ENCODE assay signal across 24 cellular contexts in the genomic region with DNA sequence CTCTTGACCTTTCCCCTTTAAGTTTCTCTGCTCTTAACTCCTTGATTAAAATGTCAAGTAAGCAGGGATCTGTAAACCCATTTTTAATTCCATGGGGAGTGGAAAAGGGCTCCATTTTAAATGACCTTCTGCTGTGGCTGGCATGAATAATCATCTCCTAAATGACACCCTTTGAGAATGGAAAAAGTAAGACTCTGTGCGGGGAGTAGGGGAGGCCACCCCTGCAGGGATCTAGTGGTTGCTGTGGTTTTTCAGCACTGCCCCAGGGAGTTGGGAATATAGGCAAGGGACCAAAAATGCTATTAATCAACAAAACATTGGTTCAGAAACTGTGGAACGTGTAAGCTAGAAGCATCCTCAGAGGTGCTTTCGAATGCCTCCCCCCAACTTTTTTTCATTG. TPM values are rescaled to one million over a fixed set of nuclear protein-coding genes. Genes with fewer than 3 reads are reported as not detected.
DNase-seq lines count a peak whose midpoint lies in the region; FAIRE-seq and TF ChIP-seq lines count a peak whose summit lies in the region.
"Had no signal": no experiment of that assay in that cellular context is flagged by ENCODE, and none has a peak within 500 bp of the region (broad histone marks: within the 10 kb centered on the region; RNA-seq: fewer than 3 reads in every experiment).

No MANE protein-coding gene starts in this region.

- H3K56ac ChIP-seq in H9 (ENCODE audit: insufficient read length, low read depth, low read length) = no peak overlapping the region

- no peak overlapping the region for H2BK20ac ChIP-seq in H9 (ENCODE audit: low read depth, low read length, poor library complexity, severe bottlenecking)

- H3K79me1 ChIP-seq in H9 (ENCODE audit: insufficient read depth, low read depth, low read length, poor library complexity, severe bottlenecking) = no peaks in the 10 kb centered on the region

- no peaks in the 10 kb centered on the region for H3K36me3 ChIP-seq in astrocyte (ENCODE audit: insufficient read depth, low read length)
- H3K36me3 ChIP-seq: esophagus muscularis mucosa, stomach, upper lobe of right lung had no signal

- H2BK120ac ChIP-seq in H9 (ENCODE audit: low read depth, low read length, poor library complexity, severe bottlenecking) = no peak overlapping the region

- no peaks in the 10 kb centered on the region for H3K23me2 ChIP-seq in H9 (ENCODE audit: insufficient read length, low read depth, low read length, poor library complexity, severe bottlenecking)

- no peak overlapping the region for H3K4me3 ChIP-seq in astrocyte (ENCODE audit: insufficient read depth, low read depth, low read length)
- H3K4me3 ChIP-seq: esophagus muscularis mucosa, stomach, upper lobe of right lung had no signal

- no peak for FAIRE-seq in astrocyte (lab: Jason Lieb, UNC)
- FAIRE-seq: GM18507 had no signal

- H3T11ph ChIP-seq in H9 (ENCODE audit: low read length) = no peak overlapping the region

- H2AFZ ChIP-seq in astrocyte (ENCODE audit: low read depth, low read length) (no peak overlapping the region), H9 (ENCODE audit: low read length) (no peak overlapping the region)

- H3K9ac ChIP-seq in astrocyte (ENCODE audit: low read length) (no peak overlapping the region), H9 (ENCODE audit: extremely low read depth, insufficient read length, low read length) (no peak overlapping the region)

- H4K8ac ChIP-seq in H9 (replicated peaks; ENCODE audit: insufficient read length, low read depth, low read length) = no peak overlapping the region

- H3K9me3 ChIP-seq in astrocyte (ENCODE audit: insufficient read depth, low read depth, low read length) (no peaks in the 10 kb centered on the region), H9 (ENCODE audit: control insufficient read depth, low read depth, low read length) (no peaks in the 10 kb centered on the region)
- H3K9me3 ChIP-seq: esophagus muscularis mucosa, stomach, upper lobe of right lung had no signal

- H2BK12ac ChIP-seq in H9 (ENCODE audit: insufficient read length, low read depth, low read length) = no peak overlapping the region

- no peak overlapping the region for H3K23ac ChIP-seq in H9 (ENCODE audit: insufficient read length, low read depth, low read length)

- H2BK5ac ChIP-seq in H9 (ENCODE audit: insufficient read length, low read length) = no peak overlapping the region

- no peak overlapping the region for H4K91ac ChIP-seq in H9 (ENCODE audit: insufficient read length, low read depth, low read length)

- H3K4ac ChIP-seq in H9 (ENCODE audit: low read depth, low read length) = no peak overlapping the region

- H2BK15ac ChIP-seq in H9 (ENCODE audit: low read depth, low read length) = no peak overlapping the region

- TF ChIP-seq CTCF in astrocyte (IDR thresholded peaks at IDR 0.05; ENCODE audit: insufficient read depth, low read depth, low read length) (no peak), osteocyte (IDR thresholded peaks at IDR 0.05) (no peak), GM10266 (IDR thresholded peaks at IDR 0.05; ENCODE audit: control insufficient read depth, insufficient read depth, low read depth, missing control alignments) (no peak), H9 (conservative IDR thresholded peaks at IDR 0.05) (no peak)

- no peak overlapping the region for H4K5ac ChIP-seq in H9 (ENCODE audit: insufficient read length, low read depth, low read length)

- H3K18ac ChIP-seq in H9 (ENCODE audit: insufficient read length, low read depth, low read length) = no peak overlapping the region

- H3K79me2 ChIP-seq in astrocyte (ENCODE audit: insufficient read depth, low read length) = no peaks in the 10 kb centered on the region
- no peaks in the 10 kb centered on the region for H3K79me2 ChIP-seq in H9 (ENCODE audit: insufficient read depth, low read length)

- H2AK5ac ChIP-seq in H9 (ENCODE audit: insufficient read length, low read length) = no peak overlapping the region

- H3K27ac ChIP-seq in astrocyte (ENCODE audit: low read depth, low read length) (no peak overlapping the region), H9 (ENCODE audit: insufficient read length, low read depth, low read length) (no peak overlapping the region)
- H3K27ac ChIP-seq: upper lobe of right lung had no signal

- H3K27me3 Mint-ChIP-seq in astrocyte (ENCODE audit: low read depth, unreplicated experiment) (peaks cover 23% of the 10 kb centered on the region), osteocyte (ENCODE audit: unreplicated experiment) (no peaks in the 10 kb centered on the region), H9 (ENCODE audit: low read depth) (peaks cover 1% of the 10 kb centered on the region)
- H3K27me3 Mint-ChIP-seq: activated CD4-positive, alpha-beta T cell treated with anti-CD3 and anti-CD28 coated beads, Interleukin-2, amount 10 ng/mL, durations not matched to agents 7 days and 5 days had no signal

- peaks cover 3% of the 10 kb centered on the region for H3K27me3 ChIP-seq in astrocyte (ENCODE audit: insufficient read depth, low read length)
- no peaks in the 10 kb centered on the region for H3K27me3 ChIP-seq in H9 (ENCODE audit: insufficient read depth, low read length)
- H3K27me3 ChIP-seq: esophagus muscularis mucosa, stomach, upper lobe of right lung had no signal

- peak; percentile 30 for DNase-seq in EL
- DNase-seq in NCI-H2227 (lab: John Stamatoyannopoulos, UW; ENCODE audit: unreplicated experiment) = peak; percentile 73
- DNase-seq in astrocyte (ENCODE audit: low read depth) = peak; percentile 6
- DNase-seq in osteocyte (ENCODE audit: extremely low spot score, unreplicated experiment) = no peak
- DNase-seq in GM10266 (ENCODE audit: extremely low spot score) = no peak
- DNase-seq in activated effector memory CD4-positive, alpha-beta T cell treated with Interleukin-2 at 50 U/mL for 16 hours = no peak
- no peak for DNase-seq in H9
- DNase-seq in kidney glomerular epithelial cell (lab: John Stamatoyannopoulos, UW) = no peak
- DNase-seq: activated CD4-positive, alpha-beta T cell treated with anti-CD3 and anti-CD28 coated beads, Interleukin-2, amount 10 ng/mL, durations not matched to agents 7 days and 5 days; activated CD8-positive, alpha-beta memory T cell treated with anti-CD3 and anti-CD28 coated beads, Interleukin-2, amount 50 U/mL, for 48 hours; CD8-positive, alpha-beta memory T cell; DND-41; effector CD4-positive, alpha-beta T cell; natural killer cell; NCI-H1105; NCI-H2081 treated with DMSO at 0.1 percent for 48 hours; NCI-H526 treated with DMSO at 0.1 percent for 48 hours; SHP77; stimulated activated CD4-positive, alpha-beta T cell treated with anti-CD3 and anti-CD28 coated beads, Interleukin-2, amount 100 ng/mL, for 24 hours; stomach had no signal

- H3K9me3 Mint-ChIP-seq in astrocyte (ENCODE audit: unreplicated experiment) = no peaks in the 10 kb centered on the region
- H3K9me3 Mint-ChIP-seq in osteocyte (ENCODE audit: unreplicated experiment) = no peaks in the 10 kb centered on the region
- no peaks in the 10 kb centered on the region for H3K9me3 Mint-ChIP-seq in H9
- H3K9me3 Mint-ChIP-seq: activated CD4-positive, alpha-beta T cell treated with anti-CD3 and anti-CD28 coated beads, Interleukin-2, amount 10 ng/mL, durations not matched to agents 7 days and 5 days; CD8-positive, alpha-beta memory T cell; natural killer cell had no signal

- peaks cover 8% of the 10 kb centered on the region for H3K4me1 Mint-ChIP-seq in astrocyte (ENCODE audit: low read depth, unreplicated experiment)
- peaks cover 28% of the 10 kb centered on the region for H3K4me1 Mint-ChIP-seq in osteocyte (ENCODE audit: unreplicated experiment)
- H3K4me1 Mint-ChIP-seq in H9 = peaks cover 2 to 7% of the 10 kb centered on the region in 2 experiments; a peak in 3 of 4 replicates
- H3K4me1 Mint-ChIP-seq: activated CD4-positive, alpha-beta T cell treated with anti-CD3 and anti-CD28 coated beads, Interleukin-2, amount 10 ng/mL, durations not matched to agents 7 days and 5 days; CD8-positive, alpha-beta memory T cell; natural killer cell had no signal

- no peak overlapping the region for H3K27ac Mint-ChIP-seq in astrocyte (ENCODE audit: unreplicated experiment)
- peak overlapping the region; percentile 35 for H3K27ac Mint-ChIP-seq in osteocyte (ENCODE audit: unreplicated experiment)
- no peak overlapping the region for H3K27ac Mint-ChIP-seq in H9
- H3K27ac Mint-ChIP-seq: activated CD4-positive, alpha-beta T cell treated with anti-CD3 and anti-CD28 coated beads, Interleukin-2, amount 10 ng/mL, durations not matched to agents 7 days and 5 days; natural killer cell; progenitor cell of endocrine pancreas had no signal

- no peaks in the 10 kb centered on the region for H3K36me3 Mint-ChIP-seq in astrocyte (ENCODE audit: low read depth, unreplicated experiment)
- H3K36me3 Mint-ChIP-seq in osteocyte (ENCODE audit: unreplicated experiment) = no peaks in the 10 kb centered on the region
- no peaks in the 10 kb centered on the region for H3K36me3 Mint-ChIP-seq in H9 (ENCODE audit: insufficient read depth in 1 of 3, low read depth in 3 of 3)
- H3K36me3 Mint-ChIP-seq: CD8-positive, alpha-beta memory T cell; natural killer cell had no signal

- WGBS in H9 (ENCODE audit: extremely low coverage, insufficient read length, low lambda C conversion rate) = no CpG with 5 or more reads among the region's 3 CpGs

- H3K14ac ChIP-seq in H9 (ENCODE audit: insufficient read depth, low read length) = no peak overlapping the region

- H3K4me2 ChIP-seq in astrocyte (ENCODE audit: low read length) (no peak overlapping the region), H9 (ENCODE audit: insufficient read depth, insufficient read length, low read length) (no peak overlapping the region)

- H3K4me1 ChIP-seq in astrocyte (ENCODE audit: insufficient read depth, low read length) = no peaks in the 10 kb centered on the region
- no peaks in the 10 kb centered on the region for H3K4me1 ChIP-seq in H9 (ENCODE audit: insufficient read depth, low read length)
- H3K4me1 ChIP-seq: upper lobe of right lung had no signal

- H4K20me1 ChIP-seq in astrocyte (ENCODE audit: insufficient read depth, low read length) = no peaks in the 10 kb centered on the region
- H4K20me1 ChIP-seq in H9 (ENCODE audit: control insufficient read depth, insufficient read depth, insufficient read length) = no peaks in the 10 kb centered on the region

- H3K4me3 Mint-ChIP-seq in astrocyte (ENCODE audit: unreplicated experiment) = peak overlapping the region; percentile 20
- H3K4me3 Mint-ChIP-seq in osteocyte (ENCODE audit: unreplicated experiment) = no peak overlapping the region
- no peak overlapping the region; a peak in 1 of 5 replicates for H3K4me3 Mint-ChIP-seq in H9
- H3K4me3 Mint-ChIP-seq: activated CD4-positive, alpha-beta T cell treated with anti-CD3 and anti-CD28 coated beads, Interleukin-2, amount 10 ng/mL, durations not matched to agents 7 days and 5 days; CD8-positive, alpha-beta memory T cell; natural killer cell had no signal

RNA-seq across cellular contexts. Expression of gene ADAMTS7, which starts 30.0 kb away (rescaled TPM):
- total RNA-seq in astrocyte (21.4 and 25.5 TPM in 2 replicates), osteocyte (188 and 193 TPM in 2 replicates), H9 (2021) (23.1 and 25.0 TPM in 2 replicates)

RNA-seq across cellular contexts. Expression of gene MORF4L1, which starts 31.4 kb away (rescaled TPM):
- total RNA-seq in astrocyte (398 and 411 TPM in 2 replicates), osteocyte (466 and 488 TPM in 2 replicates), H9 (2021) (544 and 553 TPM in 2 replicates)

Comparison
In these comparisons a context has a peak if more than half of its experiments do, and no peak if none do; other contexts are left out.
1. DNase-seq: peak in EL (single experiment), NCI-H2227 (single experiment) and astrocyte (single experiment); none in osteocyte (single experiment), GM10266 (single experiment), activated effector memory CD4-positive, alpha-beta T cell treated with Interleukin-2 at 50 U/mL for 16 hours (single experiment), H9 (single experiment) and kidney glomerular epithelial cell (single experiment).